8 cellular contexts compared by ENCODE assay signal in the genomic region with DNA sequence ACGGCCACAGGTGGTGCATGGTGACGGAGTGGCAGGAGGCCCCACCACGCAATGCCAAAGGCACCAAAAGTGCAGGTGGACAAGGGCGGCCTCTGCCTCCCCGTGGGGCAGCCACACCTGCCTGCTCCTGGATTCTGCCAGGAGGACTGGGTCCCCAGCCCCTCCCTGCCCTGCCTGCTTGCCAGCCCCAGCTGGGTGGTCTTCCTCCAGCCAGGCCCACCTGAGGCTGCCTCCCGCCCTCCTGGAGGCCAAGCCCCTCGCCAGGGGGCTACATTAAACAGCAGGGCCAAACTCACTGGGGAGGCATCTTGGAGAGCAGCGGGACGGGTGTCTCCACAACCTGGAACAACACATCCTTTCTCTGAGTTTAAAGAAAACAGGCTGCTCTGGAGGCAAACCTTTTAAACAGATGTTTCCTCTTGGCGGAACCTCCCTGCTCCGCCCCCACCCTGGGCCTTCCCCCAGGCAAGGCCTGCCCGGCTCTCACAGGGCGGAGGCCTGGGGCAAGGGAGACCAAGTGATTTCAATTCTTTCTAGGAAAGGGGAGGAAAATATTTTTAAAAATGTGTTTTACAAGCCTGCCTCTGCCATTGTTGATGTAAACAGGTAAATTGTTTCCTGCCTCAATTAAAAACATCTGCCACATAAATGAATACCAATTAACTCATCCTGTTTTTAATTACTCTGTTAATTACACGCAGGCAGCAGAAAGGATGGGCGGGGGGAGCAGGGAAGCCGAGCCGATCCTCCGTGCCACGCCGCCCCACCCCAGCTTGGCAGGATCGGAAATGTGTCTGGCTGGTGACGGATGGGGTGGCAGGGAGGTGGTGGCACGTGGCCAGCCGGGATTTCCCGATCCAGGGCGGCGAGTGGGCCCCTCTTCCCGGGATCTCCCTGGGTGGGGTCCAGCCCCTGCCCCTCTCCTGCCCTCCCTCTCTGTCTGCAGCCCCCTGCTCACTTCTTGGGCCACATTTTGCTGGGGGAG. TPM values are rescaled to one million over a fixed set of nuclear protein-coding genes. Genes with fewer than 3 reads are reported as not detected.
DNase-seq lines count a peak whose midpoint lies in the region; ATAC-seq, FAIRE-seq and TF ChIP-seq lines count a peak whose summit lies in the region.

No MANE protein-coding gene starts in this region.

- FAIRE-seq in GM12892 (lab: Jason Lieb, UNC), result no peak

- TF ChIP-seq POLR2A in GM12892 (IDR thresholded peaks at IDR 0.05; ENCODE audit: low read depth, low read length), result no peak

- no peak for ATAC-seq in HG03045 (IDR thresholded peaks at IDR 0.05; ENCODE audit: unreplicated experiment)

- DNase-seq in GM12892 (ENCODE audit: insufficient read length) (peak; percentile 71), RPMI7951 (ENCODE audit: low read depth) (peak; percentile 54), fibroblast of the aortic adventitia (ENCODE audit: low read depth) (peak; percentile 80), smooth muscle cell of the brain vasculature (ENCODE audit: low read depth, low spot score) (peak; percentile 33), NCI-H1930 (lab: John Stamatoyannopoulos, UW) (no peak), RKO (ENCODE audit: low spot score) (no peak), 8988T (no peak)

- no peak overlapping the region for H3K4me3 ChIP-seq in fibroblast of the aortic adventitia (ENCODE audit: low read depth, low read length)

- no peak for TF ChIP-seq CTCF in fibroblast of the aortic adventitia (IDR thresholded peaks at IDR 0.05; ENCODE audit: insufficient read depth, low read length)

RNA-seq across cellular contexts. Expression of gene PABPN1L, which starts 54.5 kb away (rescaled TPM):
- not detected for polyA plus RNA-seq in GM12892 (2012; ENCODE audit: missing spikeins)
- total RNA-seq in RPMI7951 (2014; rRNA removed; shearing (Covaris generic)), result not detected in 2 replicates
- not detected in 2 replicates for total RNA-seq in fibroblast of the aortic adventitia (ENCODE audit: low replicate concordance)

RNA-seq across cellular contexts. Expression of gene CBFA2T3, which starts 56.1 kb away (rescaled TPM):
- polyA plus RNA-seq in GM12892 (2012; ENCODE audit: missing spikeins), result 5.5 TPM
- not detected in 2 replicates for total RNA-seq in RPMI7951 (2014; rRNA removed; shearing (Covaris generic))
- total RNA-seq in fibroblast of the aortic adventitia (ENCODE audit: low replicate concordance), result not detected in 2 replicates

Comparison
In these comparisons a context has a peak if more than half of its experiments do, and no peak if none do; other contexts are left out.
1. DNase-seq: peak in GM12892 (single experiment), RPMI7951 (single experiment), fibroblast of the aortic adventitia (single experiment) and smooth muscle cell of the brain vasculature (single experiment); none in NCI-H1930 (0 of 2), RKO (single experiment) and 8988T (single experiment).